Comparison of ENCODE assay signal across 9 cellular contexts in the genomic region with DNA sequence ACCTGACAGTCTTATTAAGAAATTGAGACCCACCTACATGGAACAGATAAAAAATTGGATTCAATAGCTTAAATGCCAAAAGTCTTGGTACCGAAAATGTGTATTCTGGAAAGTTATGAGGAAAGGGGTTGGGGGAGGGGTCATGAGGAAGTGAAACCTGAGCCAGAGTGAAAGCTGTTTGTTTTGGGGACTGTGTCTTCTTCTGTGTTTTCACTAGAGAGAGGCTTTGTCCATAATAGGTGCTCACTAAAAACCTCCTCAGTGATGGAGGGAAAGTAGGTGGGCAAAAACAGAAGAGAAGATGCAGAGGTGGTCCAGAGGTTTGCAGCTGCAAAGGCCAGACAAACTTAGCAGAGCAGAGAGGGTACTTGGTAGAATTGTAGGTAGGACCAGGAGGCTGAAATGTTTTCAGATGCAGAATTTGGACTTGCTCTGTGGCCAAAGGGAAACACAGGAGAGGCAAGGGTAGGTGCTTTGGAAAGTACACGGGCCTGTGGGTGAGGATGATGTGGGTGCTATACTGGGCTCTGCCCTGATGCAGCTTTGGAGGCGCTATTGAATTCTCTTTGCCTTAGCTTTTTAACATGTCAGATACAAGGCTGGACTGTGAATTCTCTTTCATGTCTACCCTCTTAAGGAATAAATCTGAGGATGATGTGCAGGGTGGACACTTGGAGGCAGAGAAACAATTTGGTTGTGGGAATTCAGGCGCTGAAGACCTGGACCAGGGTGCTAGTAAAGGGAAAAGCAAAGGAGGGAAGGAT.
DNase-seq lines count a peak whose midpoint lies in the region; ATAC-seq and TF ChIP-seq lines count a peak whose summit lies in the region.
"Had no signal": no experiment of that assay in that cellular context is flagged by ENCODE, and none has a peak within 500 bp of the region (broad histone marks: within the 10 kb centered on the region; RNA-seq: fewer than 3 reads in every experiment).

No MANE protein-coding gene starts in this region.

- H3K27ac ChIP-seq in BLaER1 treated with 17β-estradiol and CSF1 and Interleukin-3, amounts not matched to agents 10 nM and 100 nM = peak overlapping the region in 9 of 11 experiments; percentile 5 to 90 (median 55); a peak in 10 of 22 replicates
- no peak overlapping the region for H3K27ac ChIP-seq in heart left ventricle
- H3K27ac ChIP-seq: heart right ventricle had no signal

- H3K36me3 ChIP-seq in BLaER1 treated with 17β-estradiol and CSF1 and Interleukin-3, amounts not matched to agents 10 nM and 100 nM = no peaks in the 10 kb centered on the region
- no peaks in the 10 kb centered on the region for H3K36me3 ChIP-seq in heart left ventricle
- H3K36me3 ChIP-seq: heart right ventricle had no signal

- H4K20me1 ChIP-seq in BLaER1 treated with 17β-estradiol and CSF1 and Interleukin-3, amounts not matched to agents 10 nM and 100 nM = no peaks in the 10 kb centered on the region

- WGBS in heart left ventricle, 4 donors = 84 to 92% (median 87%) methylated on average over 4 of the region's 4 CpGs

- intact Hi-C loops in heart left ventricle (cut with DNase I) = loop anchor here in 7 of 10 donors (5.0 to 10.0 kb wide), 5 partner anchors 256 to 463 kb away; partner anchors contain the start of genes KLLN (in 3 of the 7), PTEN (in 3 of the 7) and PAPSS2 (in 1 of the 7)

- no peak overlapping the region for H3K4me3 ChIP-seq in BLaER1 treated with 17β-estradiol and CSF1 and Interleukin-3, amounts not matched to agents 10 nM and 100 nM
- H3K4me3 ChIP-seq in heart left ventricle = no peak overlapping the region
- H3K4me3 ChIP-seq: heart right ventricle had no signal

- H3K4me1 ChIP-seq in BLaER1 treated with 17β-estradiol and CSF1 and Interleukin-3, amounts not matched to agents 10 nM and 100 nM = peaks cover 68 to 90% (median 85%) of the 10 kb centered on the region in 10 experiments
- H3K4me1 ChIP-seq in heart left ventricle = peaks cover 0 to 63% (median 3%) of the 10 kb centered on the region in 12 donors

- TF ChIP-seq CTCF in GM20000 (IDR thresholded peaks at IDR 0.05; ENCODE audit: extremely low read depth, missing control alignments) = peak; percentile 11
- TF ChIP-seq CTCF in heart left ventricle (IDR thresholded peaks at IDR 0.05) = peak in 3 of 12 donors; percentile 7 to 24 (median 23)

- peak overlapping the region; percentile 69 to 89 (median 80) for H3K4me2 ChIP-seq in BLaER1 treated with 17β-estradiol and CSF1 and Interleukin-3, amounts not matched to agents 10 nM and 100 nM

- TF ChIP-seq POLR2A in heart left ventricle (IDR thresholded peaks at IDR 0.05) = no peak

- ATAC-seq in HG02973 (IDR thresholded peaks at IDR 0.05; ENCODE audit: unreplicated experiment) (no peak), heart left ventricle (no peak)
- ATAC-seq: heart right ventricle had no signal

- no peak for DNase-seq in GM20000 (ENCODE audit: low spot score)
- peak; percentile 41 for DNase-seq in RPMI7951 (ENCODE audit: low read depth)
- peak; percentile 26 for DNase-seq in iPS-NIHi11 (ENCODE audit: low spot score)
- DNase-seq in NCI-H2171 treated with DMSO at 0.1 percent for 48 hours (lab: John Stamatoyannopoulos, UW) = no peak
- DNase-seq in SW480 (ENCODE audit: low spot score) = no peak
- no peak for DNase-seq in heart left ventricle
- DNase-seq: heart right ventricle had no signal

- H3K27me3 ChIP-seq in BLaER1 treated with 17β-estradiol and CSF1 and Interleukin-3, amounts not matched to agents 10 nM and 100 nM = no peaks in the 10 kb centered on the region
- H3K27me3 ChIP-seq in heart left ventricle = no peaks in the 10 kb centered on the region
- H3K27me3 ChIP-seq: heart right ventricle had no signal

- H3K9me3 ChIP-seq in BLaER1 treated with 17β-estradiol and CSF1 and Interleukin-3, amounts not matched to agents 10 nM and 100 nM (replicated peaks in 1 of 11) = no peaks in the 10 kb centered on the region
- H3K9me3 ChIP-seq in heart left ventricle = no peaks in the 10 kb centered on the region
- H3K9me3 ChIP-seq: heart right ventricle had no signal

- no peak overlapping the region for H3K9ac ChIP-seq in BLaER1 treated with 17β-estradiol and CSF1 and Interleukin-3, amounts not matched to agents 10 nM and 100 nM

Comparison
In these comparisons a context has a peak if more than half of its experiments do, and no peak if none do; other contexts are left out.
1. H3K27ac ChIP-seq: peak in BLaER1 treated with 17β-estradiol and CSF1 and Interleukin-3, amounts not matched to agents 10 nM and 100 nM (9 of 11); none in heart left ventricle (0 of 12).
2. DNase-seq: peak in RPMI7951 (single experiment) and iPS-NIHi11 (single experiment); none in GM20000 (single experiment), NCI-H2171 treated with DMSO at 0.1 percent for 48 hours (single experiment), SW480 (single experiment) and heart left ventricle (0 of 5).